18 cellular contexts compared by ENCODE assay signal in genomic region chr5:171706736-171707440, GRCh38.
"Had no signal": no experiment of that assay in that cellular context is flagged by ENCODE, and none has a peak within 500 bp of the region (broad histone marks: within the 10 kb centered on the region; RNA-seq: fewer than 3 reads in every experiment).

No MANE protein-coding gene starts in this region.

- H3K27me3 ChIP-seq: colonic mucosa, vagina had no signal

- H3K4me1 Mint-ChIP-seq: activated naive CD4-positive, alpha-beta T cell treated with anti-CD3 and anti-CD28 coated beads, Interleukin-2, amount 50 U/mL, for 24 hours; natural killer cell; stimulated activated naive B cell treated with anti-CD40 and anti-IgM and Interleukin-4, amounts not matched to agents 10 μg/mL and 1 μg/mL and 100 μg/mL, for 72 hours had no signal

- H3K27ac Mint-ChIP-seq: activated CD8-positive, alpha-beta T cell treated with anti-CD3 and anti-CD28 coated beads, Interleukin-2, amount 10 ng/mL, durations not matched to agents 7 days and 5 days; activated naive CD4-positive, alpha-beta T cell treated with anti-CD3 and anti-CD28 coated beads, Interleukin-2, amount 50 U/mL, for 24 hours; mesothelial cell of epicardium; natural killer cell; stimulated activated naive B cell treated with anti-CD40 and anti-IgM and Interleukin-4, amounts not matched to agents 10 μg/mL and 1 μg/mL and 100 μg/mL, for 72 hours had no signal

- H3K9me3 ChIP-seq: colonic mucosa, left ventricle myocardium inferior, prostate gland, vagina had no signal

- H3K36me3 Mint-ChIP-seq: activated naive CD4-positive, alpha-beta T cell treated with anti-CD3 and anti-CD28 coated beads, Interleukin-2, amount 50 U/mL, for 24 hours; mesothelial cell of epicardium; natural killer cell; stimulated activated naive B cell treated with anti-CD40 and anti-IgM and Interleukin-4, amounts not matched to agents 10 μg/mL and 1 μg/mL and 100 μg/mL, for 72 hours had no signal

- H3K4me3 ChIP-seq: colonic mucosa, left ventricle myocardium inferior, prostate gland, vagina had no signal

- H3K9me3 Mint-ChIP-seq: activated naive CD4-positive, alpha-beta T cell treated with anti-CD3 and anti-CD28 coated beads, Interleukin-2, amount 50 U/mL, for 24 hours; mesothelial cell of epicardium; natural killer cell; stimulated activated naive B cell treated with anti-CD40 and anti-IgM and Interleukin-4, amounts not matched to agents 10 μg/mL and 1 μg/mL and 100 μg/mL, for 72 hours had no signal

- H3K4me1 ChIP-seq: colonic mucosa, foreskin keratinocyte, prostate gland, vagina had no signal

- H3K27ac ChIP-seq: colonic mucosa, foreskin keratinocyte, left ventricle myocardium inferior, prostate gland, vagina had no signal

- H3K4me3 Mint-ChIP-seq: activated CD8-positive, alpha-beta T cell treated with anti-CD3 and anti-CD28 coated beads, Interleukin-2, amount 10 ng/mL, durations not matched to agents 7 days and 5 days; activated naive CD4-positive, alpha-beta T cell treated with anti-CD3 and anti-CD28 coated beads, Interleukin-2, amount 50 U/mL, for 24 hours; mesothelial cell of epicardium; natural killer cell; stimulated activated naive B cell treated with anti-CD40 and anti-IgM and Interleukin-4, amounts not matched to agents 10 μg/mL and 1 μg/mL and 100 μg/mL, for 72 hours had no signal

- DNase-seq: activated CD4-positive, alpha-beta T cell treated with anti-CD3 and anti-CD28 coated beads for 1 hour; activated CD4-positive, alpha-beta T cell treated with anti-CD3 and anti-CD28 coated beads, Interleukin-2, amount 50 U/mL, for 1 hour; activated gamma-delta T cell treated with Interleukin-2 at 50 U/mL for 16 hours; aorta; central memory CD4-positive, alpha-beta T cell; colonic mucosa; erythroblast; foreskin keratinocyte; left ventricle myocardium inferior; natural killer cell; stimulated activated CD4-positive, alpha-beta T cell treated with anti-CD3 and anti-CD28 coated beads, Interleukin-2, amount 100 ng/mL, for 24 hours; stimulated activated naive B cell treated with anti-CD40 and anti-IgM and Interleukin-4, amounts not matched to agents 10 μg/mL and 1 μg/mL and 100 μg/mL, for 72 hours; T-helper 1 cell had no signal

- H3K36me3 ChIP-seq: colonic mucosa, left ventricle myocardium inferior, prostate gland, vagina had no signal
